ENCODE assay signal across 16 cellular contexts in the genomic region with DNA sequence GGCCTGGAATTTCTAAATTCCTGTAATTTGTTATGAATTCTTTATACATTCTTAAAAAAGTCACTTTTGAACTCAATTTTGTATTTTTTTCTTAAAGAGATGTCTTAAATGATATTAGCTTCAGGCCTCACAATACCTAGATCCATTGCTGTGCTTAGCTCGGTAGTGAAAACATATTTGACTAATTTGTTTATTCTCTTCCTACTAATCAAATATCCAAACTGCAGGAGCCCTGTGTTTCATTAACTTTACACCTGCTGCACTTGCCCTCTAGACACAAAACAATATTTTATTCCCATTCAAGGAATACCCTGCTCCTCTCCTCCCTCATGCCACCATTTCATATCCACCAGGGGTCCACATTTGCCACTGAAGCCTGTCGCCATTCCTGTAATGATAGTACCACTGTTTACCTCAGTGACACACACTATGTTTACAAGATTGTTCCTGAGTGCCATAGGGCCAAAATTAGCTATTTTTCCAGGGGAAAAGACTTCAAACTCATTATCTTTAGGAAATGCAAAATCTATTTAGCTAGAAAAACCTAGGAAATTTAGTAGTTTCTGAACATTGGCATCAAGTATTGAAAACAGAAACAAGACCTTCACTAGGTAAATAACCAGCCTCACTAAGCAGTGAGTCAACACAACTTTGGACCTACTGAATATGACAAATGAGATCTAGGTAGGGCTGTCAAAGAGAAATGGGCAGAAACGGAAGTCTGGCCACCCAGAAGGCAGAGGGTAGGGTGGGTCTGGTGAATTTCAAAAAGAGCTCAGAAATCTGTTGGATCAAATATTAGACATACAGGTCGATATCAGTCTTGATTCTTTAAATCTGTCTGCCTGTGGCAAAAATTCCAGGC.
"Had no signal": no experiment of that assay in that cellular context is flagged by ENCODE, and none has a peak within 500 bp of the region (broad histone marks: within the 10 kb centered on the region; RNA-seq: fewer than 3 reads in every experiment).

No MANE protein-coding gene starts in this region.

- DNase-seq: activated CD4-positive, alpha-beta T cell treated with anti-CD3 and anti-CD28 coated beads, Interleukin-2, amount 50 U/mL, for 1 hour; activated naive CD4-positive, alpha-beta T cell treated with anti-CD3 and anti-CD28 coated beads for 36 hours; activated T-cell treated with anti-CD3 and anti-CD28 coated beads for 4 hours; colonic mucosa; foreskin melanocyte; head of caudate nucleus; left lung; mesenchymal stem cell; nephron progenitor cell; stimulated activated CD4-positive, alpha-beta T cell treated with anti-CD3 and anti-CD28 coated beads, Interleukin-4, amount 100 ng/mL, for 1 hour; stimulated activated CD8-positive, alpha-beta memory T cell treated with anti-CD3 and anti-CD28 coated beads, Interleukin-4, amount 100 ng/mL, for 48 hours; testis; upper lobe of right lung had no signal

- H3K4me1 ChIP-seq: colonic mucosa, left lung, testis, upper lobe of right lung had no signal

- H3K36me3 ChIP-seq: cardiac muscle cell, colonic mucosa, left lung, upper lobe of right lung had no signal

- H3K4me3 ChIP-seq: cardiac muscle cell, colonic mucosa, left lung, testis, upper lobe of right lung had no signal

- ATAC-seq: left lung, upper lobe of right lung, WTC11 had no signal

- FAIRE-seq: astrocyte had no signal

- H3K27ac ChIP-seq: cardiac muscle cell, colonic mucosa, left lung, testis, upper lobe of right lung had no signal

- H3K9me3 ChIP-seq: colonic mucosa, left lung, testis, upper lobe of right lung had no signal

- H3K27me3 ChIP-seq: cardiac muscle cell, colonic mucosa, left lung, testis had no signal
